15 cellular contexts compared by ENCODE assay signal in the genomic region with DNA sequence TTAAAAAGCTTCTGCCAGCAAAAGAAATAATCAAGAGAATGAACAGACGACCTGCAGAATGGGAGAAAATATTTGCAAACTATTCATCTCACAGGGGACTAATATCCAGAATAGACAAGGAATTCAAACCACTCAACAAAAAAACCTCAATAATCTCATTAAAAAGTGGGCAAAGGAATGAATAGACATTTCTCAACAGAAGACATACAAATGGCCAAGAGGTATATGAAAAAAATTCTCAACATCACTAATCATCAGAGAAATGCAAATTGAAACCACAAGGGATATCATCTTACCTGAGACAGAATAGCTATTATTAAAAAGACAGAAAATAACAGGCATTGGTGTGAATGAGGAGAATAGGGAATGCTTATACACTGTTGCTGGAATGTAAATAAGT.
"Had no signal": no experiment of that assay in that cellular context is flagged by ENCODE, and none has a peak within 500 bp of the region (broad histone marks: within the 10 kb centered on the region; RNA-seq: fewer than 3 reads in every experiment).

No MANE protein-coding gene starts in this region.

- H3K36me3 ChIP-seq: right atrium auricular region, tibial artery, vagina had no signal

- H3K4me1 ChIP-seq: right atrium auricular region, tibial artery, vagina had no signal

- ATAC-seq: activated naive CD8-positive, alpha-beta T cell treated with anti-CD3 and anti-CD28 coated beads, Interleukin-2, amount 50 U/mL, for 24 hours; left lobe of liver; natural killer cell treated with Interleukin-12 subunit alpha and Interleukin-12 subunit beta and Interleukin-15 and Interleukin-18, amount 100 ng/mL, for 72 hours had no signal

- H3K27ac ChIP-seq: dorsolateral prefrontal cortex, right atrium auricular region, skin epidermis, tibial artery, vagina had no signal

- H3K9me3 ChIP-seq: right atrium auricular region, tibial artery, vagina had no signal

- DNase-seq: activated CD4-positive, alpha-beta T cell treated with anti-CD3 and anti-CD28 coated beads for 1 hour; activated CD4-positive, alpha-beta T cell treated with anti-CD3 and anti-CD28 coated beads, Interleukin-2, amount 50 U/mL, for 48 hours; activated naive CD4-positive, alpha-beta T cell treated with anti-CD3 and anti-CD28 coated beads for 36 hours; activated naive CD8-positive, alpha-beta T cell treated with anti-CD3 and anti-CD28 coated beads, Interleukin-2, amount 50 U/mL, for 24 hours; aorta; dorsolateral prefrontal cortex; posterior cingulate gyrus; stimulated activated CD4-positive, alpha-beta T cell treated with anti-CD3 and anti-CD28 coated beads, Interleukin-4, amount 100 ng/mL, for 24 hours; stimulated activated naive CD4-positive, alpha-beta T cell; tibial artery had no signal

- H3K27me3 ChIP-seq: right atrium auricular region, tibial artery, vagina had no signal

- H3K4me3 ChIP-seq: dorsolateral prefrontal cortex, right atrium auricular region, skin epidermis, tibial artery, vagina had no signal
